11 cellular contexts compared by ENCODE assay signal in genomic region chr14:61177279-61178225, GRCh38.
A peak's percentile ranks its signal among the peaks of the same experiment; 100 is the strongest.
DNase-seq lines count a peak whose midpoint lies in the region; ATAC-seq and TF ChIP-seq lines count a peak whose summit lies in the region.
"Had no signal": no experiment of that assay in that cellular context is flagged by ENCODE, and none has a peak within 500 bp of the region (broad histone marks: within the 10 kb centered on the region; RNA-seq: fewer than 3 reads in every experiment).

No MANE protein-coding gene starts in this region.

- H3K56ac ChIP-seq in H9 (ENCODE audit: insufficient read length, low read depth, low read length), result no peak overlapping the region

- no peak overlapping the region for H3K4ac ChIP-seq in H9 (ENCODE audit: low read depth, low read length)

- peak; percentile 82 for DNase-seq in ACHN
- DNase-seq in H9, result peak; percentile 50
- peak; percentile 24 to 47 for DNase-seq in activated CD4-positive, alpha-beta T cell treated with anti-CD3 and anti-CD28 coated beads, Interleukin-2, amount 50 U/mL, for 48 hours
- no peak for DNase-seq in hepatocyte (ENCODE audit: low spot score)
- no peak for DNase-seq in NCI-H2227 treated with DMSO at 0.1 percent for 48 hours (lab: John Stamatoyannopoulos, UW)
- no peak for DNase-seq in DMS53 treated with DMSO at 0.1 percent for 48 hours (lab: John Stamatoyannopoulos, UW; ENCODE audit: unreplicated experiment)
- no peak for DNase-seq in heart right ventricle
- DNase-seq: DMS53, NCI-H1048 had no signal

- no peak overlapping the region for H3T11ph ChIP-seq in H9 (ENCODE audit: low read length)

- no peak overlapping the region; a peak in 1 of 7 replicates for H3K27ac Mint-ChIP-seq in H9

- H3K14ac ChIP-seq in H9 (ENCODE audit: insufficient read depth, low read length), result peak overlapping the region; percentile 39

- no peak for ATAC-seq in gastroesophageal sphincter
- ATAC-seq in heart right ventricle, result no peak

- H3K36me3 ChIP-seq in hepatocyte (replicated peaks; ENCODE audit: insufficient read depth, low read depth) (no peaks in the 10 kb centered on the region), gastroesophageal sphincter (no peaks in the 10 kb centered on the region), heart right ventricle (no peaks in the 10 kb centered on the region)
- H3K36me3 ChIP-seq: neutrophil had no signal

- H3K9me3 ChIP-seq in H9 (ENCODE audit: control insufficient read depth, low read depth, low read length), result no peaks in the 10 kb centered on the region
- no peaks in the 10 kb centered on the region for H3K9me3 ChIP-seq in hepatocyte (ENCODE audit: low read depth)
- peaks cover 0 to 6% (median 0%) of the 10 kb centered on the region in 3 donors for H3K9me3 ChIP-seq in gastroesophageal sphincter
- peaks cover 0 to 11% (median 0%) of the 10 kb centered on the region in 11 donors for H3K9me3 ChIP-seq in heart right ventricle
- H3K9me3 ChIP-seq: neutrophil had no signal

- intact Hi-C loops in heart right ventricle (cut with DNase I), result no loop called here

- H3K4me1 Mint-ChIP-seq in H9, result peaks cover 28 to 42% of the 10 kb centered on the region in 2 experiments

- no peaks in the 10 kb centered on the region; the same call in 1 of the 2 replicates for H3K27me3 Mint-ChIP-seq in H9 (ENCODE audit: low read depth)

- TF ChIP-seq CTCF in H9 (conservative IDR thresholded peaks at IDR 0.05) (peak; percentile 15; the same call in 1 of the 3 replicates), hepatocyte (IDR thresholded peaks at IDR 0.05; ENCODE audit: poor library complexity) (no peak), gastroesophageal sphincter (IDR thresholded peaks at IDR 0.05) (no peak), heart right ventricle (IDR thresholded peaks at IDR 0.05) (no peak)

- H3K9me3 Mint-ChIP-seq in H9, result peaks cover 9 to 10% of the 10 kb centered on the region in 2 experiments

- no peaks in the 10 kb centered on the region for H3K9me2 ChIP-seq in hepatocyte (replicated peaks; ENCODE audit: insufficient read depth)

- no peak overlapping the region for H2BK5ac ChIP-seq in H9 (ENCODE audit: insufficient read length, low read length)

- in situ Hi-C loops in ACHN (cut with HindIII; ENCODE audit: low pct_ligation_motif_present, low pct_unique_long_range_greater_than_20kb, low sequenced_read_pairs), result no loop called here

- no peak overlapping the region for H4K5ac ChIP-seq in H9 (ENCODE audit: insufficient read length, low read depth, low read length)

- H3K18ac ChIP-seq in H9 (ENCODE audit: insufficient read length, low read depth, low read length), result no peak overlapping the region

- no peak overlapping the region for H3K4me3 ChIP-seq in hepatocyte
- no peak overlapping the region for H3K4me3 ChIP-seq in gastroesophageal sphincter
- H3K4me3 ChIP-seq in heart right ventricle, result no peak overlapping the region

- no peak for TF ChIP-seq EP300 in gastroesophageal sphincter (IDR thresholded peaks at IDR 0.05)

- H2BK20ac ChIP-seq in H9 (ENCODE audit: low read depth, low read length, poor library complexity, severe bottlenecking), result no peak overlapping the region

- H2BK12ac ChIP-seq in H9 (ENCODE audit: insufficient read length, low read depth, low read length), result no peak overlapping the region

- no peak overlapping the region for H2BK120ac ChIP-seq in H9 (ENCODE audit: low read depth, low read length, poor library complexity, severe bottlenecking)

- no peak overlapping the region for H2BK15ac ChIP-seq in H9 (ENCODE audit: low read depth, low read length)

- H2AK5ac ChIP-seq in H9 (ENCODE audit: insufficient read length, low read length), result no peak overlapping the region

- H3K23me2 ChIP-seq in H9 (ENCODE audit: insufficient read length, low read depth, low read length, poor library complexity, severe bottlenecking), result peaks cover 4% of the 10 kb centered on the region

- H4K8ac ChIP-seq in H9 (replicated peaks; ENCODE audit: insufficient read length, low read depth, low read length), result no peak overlapping the region

- no peak for TF ChIP-seq POLR2A in gastroesophageal sphincter (IDR thresholded peaks at IDR 0.05)

- no peak overlapping the region for H3K4me2 ChIP-seq in H9 (ENCODE audit: insufficient read depth, insufficient read length, low read length)
- no peak overlapping the region for H3K4me2 ChIP-seq in hepatocyte

- H3K27ac ChIP-seq in H9 (ENCODE audit: insufficient read length, low read depth, low read length), result peak overlapping the region; percentile 66
- H3K27ac ChIP-seq in hepatocyte, result peak overlapping the region; percentile 2
- H3K27ac ChIP-seq in gastroesophageal sphincter, result no peak overlapping the region
- no peak overlapping the region for H3K27ac ChIP-seq in heart right ventricle
- H3K27ac ChIP-seq: neutrophil had no signal

- H3K27me3 ChIP-seq in H9 (ENCODE audit: insufficient read depth, low read length), result no peaks in the 10 kb centered on the region
- H3K27me3 ChIP-seq in hepatocyte, result no peaks in the 10 kb centered on the region
- no peaks in the 10 kb centered on the region for H3K27me3 ChIP-seq in gastroesophageal sphincter
- H3K27me3 ChIP-seq in heart right ventricle, result peaks cover 0 to 12% (median 0%) of the 10 kb centered on the region in 7 donors

- no peaks in the 10 kb centered on the region for H3K79me2 ChIP-seq in H9 (ENCODE audit: insufficient read depth, low read length)
- H3K79me2 ChIP-seq in hepatocyte, result no peaks in the 10 kb centered on the region

- H4K91ac ChIP-seq in H9 (ENCODE audit: insufficient read length, low read depth, low read length), result no peak overlapping the region

- H3K36me3 Mint-ChIP-seq in H9 (ENCODE audit: insufficient read depth in 1 of 3, low read depth in 3 of 3), result peaks cover 0 to 10% (median 10%) of the 10 kb centered on the region in 3 experiments; a peak in 5 of 7 replicates

- H4K20me1 ChIP-seq in H9 (ENCODE audit: control insufficient read depth, insufficient read depth, insufficient read length) (no peaks in the 10 kb centered on the region), hepatocyte (ENCODE audit: insufficient read depth, poor library complexity, severe bottlenecking) (no peaks in the 10 kb centered on the region)

- no peak overlapping the region for H3K4me3 Mint-ChIP-seq in H9

- no peak overlapping the region for H3K23ac ChIP-seq in H9 (ENCODE audit: insufficient read length, low read depth, low read length)

- WGBS in H9 (ENCODE audit: extremely low coverage, insufficient read length, low lambda C conversion rate), result no CpG with 5 or more reads among the region's 14 CpGs
- 82% methylated on average over 14 of the region's 14 CpGs for WGBS in hepatocyte (ENCODE audit: low lambda C conversion rate, missing lambda C conversion rate)
- WGBS in gastroesophageal sphincter (ENCODE audit: low coverage in 1 of 2), 2 donors, result 72 to 93% methylated on average over 6 to 8 of the region's 14 CpGs
- 73 to 74% methylated on average over 14 of the region's 14 CpGs for WGBS in heart right ventricle, 2 donors

- H3K79me1 ChIP-seq in H9 (ENCODE audit: insufficient read depth, low read depth, low read length, poor library complexity, severe bottlenecking), result no peaks in the 10 kb centered on the region

- no peak overlapping the region for H3K9ac ChIP-seq in H9 (ENCODE audit: extremely low read depth, insufficient read length, low read length)

- peaks cover 5% of the 10 kb centered on the region for H3K4me1 ChIP-seq in H9 (ENCODE audit: insufficient read depth, low read length)
- H3K4me1 ChIP-seq in hepatocyte (ENCODE audit: insufficient read depth), result no peaks in the 10 kb centered on the region
- peaks cover 0 to 9% (median 0%) of the 10 kb centered on the region in 3 donors for H3K4me1 ChIP-seq in gastroesophageal sphincter
- peaks cover 0 to 6% (median 0%) of the 10 kb centered on the region in 9 donors for H3K4me1 ChIP-seq in heart right ventricle

- no peak overlapping the region for H2AFZ ChIP-seq in H9 (ENCODE audit: low read length)
- H2AFZ ChIP-seq in hepatocyte, result no peak overlapping the region

Comparison
In these comparisons a context has a peak if more than half of its experiments do, and no peak if none do; other contexts are left out.
1. DNase-seq: peak in ACHN (single experiment), H9 (single experiment) and activated CD4-positive, alpha-beta T cell treated with anti-CD3 and anti-CD28 coated beads, Interleukin-2, amount 50 U/mL, for 48 hours (2 of 2); none in hepatocyte (single experiment), NCI-H2227 treated with DMSO at 0.1 percent for 48 hours (single experiment), DMS53 treated with DMSO at 0.1 percent for 48 hours (single experiment) and heart right ventricle (0 of 2).
2. H3K27ac ChIP-seq: peak in H9 (single experiment) and hepatocyte (single experiment); none in gastroesophageal sphincter (0 of 4) and heart right ventricle (0 of 10).